ENCODE assay signal across 22 cellular contexts in genomic region chr21:36194024-36194423, GRCh38. TPM values are rescaled to one million over a fixed set of nuclear protein-coding genes. Genes with fewer than 3 reads are reported as not detected.
DNase-seq lines count a peak whose midpoint lies in the region; ATAC-seq, FAIRE-seq and TF ChIP-seq lines count a peak whose summit lies in the region.
"Had no signal": no experiment of that assay in that cellular context is flagged by ENCODE, and none has a peak within 500 bp of the region (broad histone marks: within the 10 kb centered on the region; RNA-seq: fewer than 3 reads in every experiment).

No MANE protein-coding gene starts in this region.

- peak overlapping the region in 1 of 2 donors; percentile 4 for H3K27ac ChIP-seq in kidney (ENCODE audit: low read depth in 2 of 2, low read length in 2 of 2)
- H3K27ac ChIP-seq in thyroid gland: peak overlapping the region; percentile 68 to 80 (median 68)
- H3K27ac ChIP-seq in osteoblast (ENCODE audit: low read depth, low read length): no peak overlapping the region

- no peaks in the 10 kb centered on the region for H3K27me3 ChIP-seq in thyroid gland
- H3K27me3 ChIP-seq in osteoblast (ENCODE audit: insufficient read depth, low read length): no peaks in the 10 kb centered on the region

- H3K9me3 ChIP-seq in kidney (ENCODE audit: control insufficient read depth in 1 of 2, low read length in 2 of 2) (no peaks in the 10 kb centered on the region), thyroid gland (no peaks in the 10 kb centered on the region), osteoblast (ENCODE audit: low read depth, low read length) (no peaks in the 10 kb centered on the region)

- no peak overlapping the region for H3K9ac ChIP-seq in kidney (ENCODE audit: low read length in 2 of 2)

- H3K4me3 ChIP-seq in kidney (ENCODE audit: low read length in 2 of 2) (no peak overlapping the region), thyroid gland (replicated peaks in 1 of 3) (no peak overlapping the region), osteoblast (ENCODE audit: insufficient read depth, low read length) (no peak overlapping the region)

- peaks cover 3% of the 10 kb centered on the region for H4K20me1 ChIP-seq in osteoblast (ENCODE audit: insufficient read depth, low read length)

- H3K4me1 ChIP-seq in kidney (ENCODE audit: control insufficient read depth in 1 of 2, insufficient read depth in 1 of 2, low read depth in 1 of 2, low read length in 2 of 2) (no peaks in the 10 kb centered on the region), thyroid gland (peaks cover 16 to 33% of the 10 kb centered on the region in 2 donors), osteoblast (ENCODE audit: insufficient read depth, low read length) (no peaks in the 10 kb centered on the region)

- no peak overlapping the region for H2AFZ ChIP-seq in osteoblast (ENCODE audit: low read length)

- H3K4me2 ChIP-seq in osteoblast (ENCODE audit: insufficient read depth, low read length): no peak overlapping the region

- no peaks in the 10 kb centered on the region for H3K79me2 ChIP-seq in osteoblast (ENCODE audit: insufficient read depth, low read length)

- H3K36me3 ChIP-seq in kidney (ENCODE audit: control insufficient read depth in 1 of 2, insufficient read depth in 2 of 2, low read length in 2 of 2) (no peaks in the 10 kb centered on the region), thyroid gland (no peaks in the 10 kb centered on the region), osteoblast (ENCODE audit: insufficient read depth, low read length) (no peaks in the 10 kb centered on the region)

- WGBS in thyroid gland, 2 donors: 46 to 50% methylated on average over 3 of the region's 3 CpGs

- ATAC-seq in GM18861 (IDR thresholded peaks at IDR 0.05; ENCODE audit: unreplicated experiment): no peak
- ATAC-seq: left lobe of liver, natural killer cell had no signal

- no peak for TF ChIP-seq CTCF in kidney (IDR thresholded peaks at IDR 0.05; ENCODE audit: borderline replicate concordance, extremely low read depth, insufficient read depth)
- TF ChIP-seq CTCF in thyroid gland (IDR thresholded peaks at IDR 0.05): no peak
- TF ChIP-seq CTCF in osteoblast (IDR thresholded peaks at IDR 0.05; ENCODE audit: extremely low read depth, low read depth, low read length): no peak

- DNase-seq in DMS79 treated with DMSO at 0.1 percent for 48 hours (lab: John Stamatoyannopoulos, UW) (peak; percentile 72), NCI-H510A (lab: John Stamatoyannopoulos, UW) (peak; percentile 49), kidney (peak; percentile 2), thyroid gland (peak; percentile 67 to 70), nucleus accumbens (lab: John Stamatoyannopoulos, UW) (no peak), osteoblast (ENCODE audit: insufficient read length, low spot score, missing footprints) (no peak)
- DNase-seq: activated CD4-positive, alpha-beta T cell treated with anti-CD3 and anti-CD28 coated beads, Interleukin-2, amount 10 ng/mL, durations not matched to agents 7 days and 5 days; activated gamma-delta T cell treated with Interleukin-2 at 50 U/mL for 16 hours; activated T-cell treated with anti-CD3 and anti-CD28 coated beads, Interleukin-2, amount 50 U/mL, for 24 hours; dermis blood vessel endothelial cell; hypothalamus; midbrain; MV-4-11; natural killer cell; retina; small intestine; stimulated activated CD4-positive, alpha-beta T cell treated with anti-CD3 and anti-CD28 coated beads, Interleukin-2, amount 100 ng/mL, for 24 hours had no signal

- intact Hi-C loops in kidney (cut with DNase I): no loop called here
- intact Hi-C loops in thyroid gland (cut with DNase I): no loop called here

- FAIRE-seq in kidney (lab: Jason Lieb, UNC): no peak
- FAIRE-seq: D721Med, GM12892, small intestine had no signal

- TF ChIP-seq POLR2A in thyroid gland (IDR thresholded peaks at IDR 0.05): no peak

RNA-seq across cellular contexts. Expression of gene DOP1B, which starts 37.4 kb away (rescaled TPM):
- total RNA-seq in kidney (19.2 TPM), thyroid gland (10 to 100 TPM; 15.9 to 28.1 (median 20.4) TPM), osteoblast (16.3 and 23.6 TPM in 2 replicates)
- polyA plus RNA-seq in kidney (ENCODE audit: insufficient read depth, low read depth, low replicate concordance): 1.2 TPM

RNA-seq across cellular contexts. Expression of gene CBR3, which starts 59.1 kb away (rescaled TPM):
- total RNA-seq in kidney (2.6 TPM), thyroid gland (10 to 100 TPM in 1 of 4 donors, 1 to 10 TPM in 3; 5.0 to 23.6 (median 6.5) TPM), osteoblast (17.4 and 22.7 TPM in 2 replicates)
- polyA plus RNA-seq in kidney (ENCODE audit: insufficient read depth, low read depth, low replicate concordance): 5.9 TPM
- total RNA-seq: left lobe of liver, OCI-LY7 had no signal

Comparison
In these comparisons a context has a peak if more than half of its experiments do, and no peak if none do; other contexts are left out.
1. DNase-seq: peak in DMS79 treated with DMSO at 0.1 percent for 48 hours (single experiment), NCI-H510A (single experiment), kidney (single experiment) and thyroid gland (2 of 2); none in nucleus accumbens (0 of 56) and osteoblast (single experiment).